In genomic region chr9:124320062-124320973, GRCh38 we compare ENCODE assay signal across 8 cellular contexts.
DNase-seq lines count a peak whose midpoint lies in the region; ATAC-seq and TF ChIP-seq lines count a peak whose summit lies in the region.

No MANE protein-coding gene starts in this region.

- intact Hi-C loops in PC-9 (cut with micrococcal nuclease; ENCODE audit: unreplicated experiment) (loop anchor here (1.0 to 10.0 kb wide), 3 partner anchors 53 to 776 kb away; no protein-coding TSS in a partner anchor), Right ventricle myocardium superior (cut with DNase I) (loop anchor here (2.0 kb wide), 1 partner anchor 194 kb away; no protein-coding TSS in a partner anchor), posterior cingulate gyrus (cut with DNase I) (loop anchor here (10.0 kb wide), 1 partner anchor 196 kb away; no protein-coding TSS in a partner anchor)
- intact Hi-C loops in activated naive CD4-positive, alpha-beta T cell treated with anti-CD3 and anti-CD28 coated beads for 36 hours (cut with micrococcal nuclease), result loop anchor here (2.0 kb wide), 1 partner anchor 194 kb away; no protein-coding TSS in a partner anchor

- H3K27ac ChIP-seq in PC-9, result no peak overlapping the region

- H3K36me3 Mint-ChIP-seq in activated naive CD4-positive, alpha-beta T cell treated with anti-CD3 and anti-CD28 coated beads for 36 hours (ENCODE audit: low read depth), result no peaks in the 10 kb centered on the region

- no peaks in the 10 kb centered on the region for H3K9me3 Mint-ChIP-seq in activated naive CD4-positive, alpha-beta T cell treated with anti-CD3 and anti-CD28 coated beads for 36 hours

- peaks cover 7% of the 10 kb centered on the region; the same call in 1 of the 2 replicates for H3F3A ChIP-seq in PC-9 (ENCODE audit: insufficient read depth, low read depth)

- no peaks in the 10 kb centered on the region for H3K79me2 ChIP-seq in PC-9 (ENCODE audit: low read depth)

- no peaks in the 10 kb centered on the region for H3K36me3 ChIP-seq in PC-9 (ENCODE audit: low read depth)

- no peak overlapping the region for H3K4me2 ChIP-seq in PC-9

- no peaks in the 10 kb centered on the region for H3K27me3 ChIP-seq in PC-9 (ENCODE audit: insufficient read depth, low read depth)

- no peak overlapping the region for H2AFZ ChIP-seq in PC-9

- DNase-seq in D341Med (ENCODE audit: low spot score) (peak; percentile 87), HT1080 (ENCODE audit: low read depth) (peak; percentile 65), PC-9 (peak; percentile 41 to 77), Right ventricle myocardium superior (peak; percentile 77), posterior cingulate gyrus (peak in 8 of 10 donors; percentile 47 to 95 (median 74))
- peak; percentile 66 for DNase-seq in activated naive CD4-positive, alpha-beta T cell treated with anti-CD3 and anti-CD28 coated beads for 36 hours

- no peaks in the 10 kb centered on the region for H3K4me1 ChIP-seq in PC-9 (replicated peaks; ENCODE audit: insufficient read depth)

- BruUV-seq in PC-9 (replicated peaks; lab: Mats Ljungman, UMichigan), result no TSS peak

- no peaks in the 10 kb centered on the region for H3K27me3 Mint-ChIP-seq in activated naive CD4-positive, alpha-beta T cell treated with anti-CD3 and anti-CD28 coated beads for 36 hours (ENCODE audit: low read depth)

- CTCF ChIA-PET in PC-9 (lab: Charles Lee), result interaction anchor here (0.5 to 1.3 kb wide), 5 partner anchors 93 to 1277 kb away, joined by 3 to 9 read pairs (median 3); no protein-coding TSS in a partner anchor
- CTCF ChIA-PET in activated naive CD4-positive, alpha-beta T cell treated with anti-CD3 and anti-CD28 coated beads for 36 hours (lab: Charles Lee), result interaction anchor here (0.6 to 3.3 kb wide), 3 partner anchors 8 to 193 kb away, joined by 4 to 14 read pairs (median 4); no protein-coding TSS in a partner anchor

- H4K20me1 ChIP-seq in PC-9 (ENCODE audit: insufficient read depth), result no peaks in the 10 kb centered on the region

- H3K27ac Mint-ChIP-seq in activated naive CD4-positive, alpha-beta T cell treated with anti-CD3 and anti-CD28 coated beads for 36 hours, result no peak overlapping the region

- no peaks in the 10 kb centered on the region for H3K9me3 ChIP-seq in PC-9 (ENCODE audit: insufficient read depth, low read depth)

- POLR2A ChIA-PET in PC-9 (lab: Charles Lee; ENCODE audit: unreplicated experiment), result no interaction called here

- H3K4me1 Mint-ChIP-seq in activated naive CD4-positive, alpha-beta T cell treated with anti-CD3 and anti-CD28 coated beads for 36 hours (ENCODE audit: low read depth), result no peaks in the 10 kb centered on the region

- ATAC-seq in Right ventricle myocardium superior (ENCODE audit: poor library complexity), result peak; percentile 94
- no peak for ATAC-seq in GM21723 (IDR thresholded peaks at IDR 0.05; ENCODE audit: unreplicated experiment)
- no peak for ATAC-seq in HG03432 (IDR thresholded peaks at IDR 0.05; ENCODE audit: unreplicated experiment)

- no peak overlapping the region for H3K4me3 ChIP-seq in PC-9

- peak; percentile 89 for TF ChIP-seq CTCF in PC-9 (conservative IDR thresholded peaks at IDR 0.05)

- no peaks in the 10 kb centered on the region for H3K9me2 ChIP-seq in PC-9 (ENCODE audit: insufficient read depth)

- H3K4me3 Mint-ChIP-seq in activated naive CD4-positive, alpha-beta T cell treated with anti-CD3 and anti-CD28 coated beads for 36 hours, result no peak overlapping the region
